13 cellular contexts compared by ENCODE assay signal in genomic region chr3:9135526-9135925, GRCh38.
DNase-seq lines count a peak whose midpoint lies in the region; ATAC-seq and TF ChIP-seq lines count a peak whose summit lies in the region.
"Had no signal": no experiment of that assay in that cellular context is flagged by ENCODE, and none has a peak within 500 bp of the region (broad histone marks: within the 10 kb centered on the region; RNA-seq: fewer than 3 reads in every experiment).

No MANE protein-coding gene starts in this region.

- no peak overlapping the region for H2AFZ ChIP-seq in neural cell (ENCODE audit: low read depth, low read length)

- H3K4me1 ChIP-seq in right cardiac atrium (ENCODE audit: control insufficient read depth, insufficient read depth, low read length) = peaks cover 2% of the 10 kb centered on the region
- peaks cover 4% of the 10 kb centered on the region for H3K4me1 ChIP-seq in upper lobe of right lung
- H3K4me1 ChIP-seq: prostate gland had no signal

- H3K36me3 Mint-ChIP-seq in glutamatergic neuron (ENCODE audit: unreplicated experiment) = peaks cover 5% of the 10 kb centered on the region

- H3K4me1 Mint-ChIP-seq in glutamatergic neuron (ENCODE audit: low read depth, unreplicated experiment) = peaks cover 28% of the 10 kb centered on the region

- H3K36me3 ChIP-seq in neural cell (ENCODE audit: insufficient read depth, low read length) (no peaks in the 10 kb centered on the region), upper lobe of right lung (no peaks in the 10 kb centered on the region)
- H3K36me3 ChIP-seq: prostate gland, suprapubic skin had no signal

- peaks cover 6% of the 10 kb centered on the region for H3K27me3 Mint-ChIP-seq in glutamatergic neuron (ENCODE audit: unreplicated experiment)

- peaks cover 8% of the 10 kb centered on the region for H3K9me3 Mint-ChIP-seq in glutamatergic neuron (ENCODE audit: unreplicated experiment)
- H3K9me3 Mint-ChIP-seq: activated T-cell treated with anti-CD3 and anti-CD28 coated beads, Interleukin-2, amount 50 U/mL, for 24 hours had no signal

- H4K20me1 ChIP-seq in neural cell (ENCODE audit: insufficient read depth) = peaks cover 4% of the 10 kb centered on the region

- H3K27me3 ChIP-seq in right cardiac atrium (ENCODE audit: control insufficient read depth, insufficient read depth) (no peaks in the 10 kb centered on the region), neural cell (ENCODE audit: insufficient read depth, low read depth, low read length) (no peaks in the 10 kb centered on the region), upper lobe of right lung (peaks cover 7% of the 10 kb centered on the region)
- H3K27me3 ChIP-seq: suprapubic skin had no signal

- peak overlapping the region; percentile 21 for H3K4me2 ChIP-seq in neural cell (ENCODE audit: low read length)

- TF ChIP-seq EP300 in neural cell (conservative IDR thresholded peaks at IDR 0.05; ENCODE audit: poor library complexity, severe bottlenecking) = no peak

- no peak overlapping the region for H3K9ac ChIP-seq in neural cell (ENCODE audit: low read length)

- H3K9me3 ChIP-seq in right cardiac atrium (ENCODE audit: control insufficient read depth, low read length) (no peaks in the 10 kb centered on the region), neural cell (ENCODE audit: low read length) (no peaks in the 10 kb centered on the region), upper lobe of right lung (no peaks in the 10 kb centered on the region)
- H3K9me3 ChIP-seq: prostate gland, suprapubic skin had no signal

- H3K4me3 Mint-ChIP-seq in glutamatergic neuron (ENCODE audit: unreplicated experiment) = peak overlapping the region; percentile 70
- H3K4me3 Mint-ChIP-seq: activated T-cell treated with anti-CD3 and anti-CD28 coated beads, Interleukin-2, amount 50 U/mL, for 24 hours had no signal

- H3K4me3 ChIP-seq in right cardiac atrium (ENCODE audit: low read length) = no peak overlapping the region
- H3K4me3 ChIP-seq in neural cell (ENCODE audit: low read length) = peak overlapping the region; percentile 62
- H3K4me3 ChIP-seq in upper lobe of right lung = peak overlapping the region; percentile 32
- H3K4me3 ChIP-seq: prostate gland had no signal

- ATAC-seq in Right ventricle myocardium superior (ENCODE audit: poor library complexity) (peak; percentile 18), right cardiac atrium (no peak), upper lobe of right lung (no peak), HG02885 (IDR thresholded peaks at IDR 0.05; ENCODE audit: poor library complexity, unreplicated experiment) (no peak)

- H3K27ac Mint-ChIP-seq in glutamatergic neuron (ENCODE audit: unreplicated experiment) = peak overlapping the region; percentile 34
- H3K27ac Mint-ChIP-seq: activated T-cell treated with anti-CD3 and anti-CD28 coated beads, Interleukin-2, amount 50 U/mL, for 24 hours had no signal

- DNase-seq in Right ventricle myocardium superior = no peak
- no peak for DNase-seq in right cardiac atrium
- DNase-seq in glutamatergic neuron = no peak
- DNase-seq in upper lobe of right lung = no peak
- DNase-seq in NCI-H1048 (lab: John Stamatoyannopoulos, UW) = no peak
- DNase-seq in stimulated activated CD4-positive, alpha-beta T cell treated with anti-CD3 and anti-CD28 coated beads, Interleukin-15, amount 100 ng/mL, for 24 hours = no peak
- DNase-seq: kidney glomerular epithelial cell, NCI-H2029 treated with DMSO at 0.1 percent for 48 hours had no signal

- no peak for TF ChIP-seq CTCF in glutamatergic neuron (IDR thresholded peaks at IDR 0.05; ENCODE audit: partially characterized antibody, unreplicated experiment)
- TF ChIP-seq CTCF in neural cell (IDR thresholded peaks at IDR 0.05; ENCODE audit: poor library complexity, severe bottlenecking) = no peak
- TF ChIP-seq CTCF in upper lobe of right lung (IDR thresholded peaks at IDR 0.05) = no peak

- H3F3A ChIP-seq in neural cell (ENCODE audit: insufficient read depth, low read length, poor library complexity, severe bottlenecking) = no peaks in the 10 kb centered on the region

- H3K79me2 ChIP-seq in neural cell (replicated peaks; ENCODE audit: insufficient read depth, low read length) = peaks cover 39% of the 10 kb centered on the region

- H3K9me2 ChIP-seq in neural cell (ENCODE audit: insufficient read depth, low read length) = no peaks in the 10 kb centered on the region

- no peak for TF ChIP-seq RAD21 in neural cell (conservative IDR thresholded peaks at IDR 0.05)

- intact Hi-C loops in Right ventricle myocardium superior (cut with DNase I) = no loop called here
- intact Hi-C loops in right cardiac atrium (cut with DNase I) = no loop called here
- intact Hi-C loops in upper lobe of right lung (cut with DNase I) = no loop called here

- 83% methylated on average over 6 of the region's 6 CpGs for WGBS in right cardiac atrium

- no peak overlapping the region for H3K27ac ChIP-seq in right cardiac atrium (ENCODE audit: low read length)
- H3K27ac ChIP-seq in neural cell (ENCODE audit: low read length) = no peak overlapping the region
- H3K27ac ChIP-seq in upper lobe of right lung = no peak overlapping the region
- H3K27ac ChIP-seq: prostate gland, suprapubic skin had no signal

TF ChIP-seq in neural cell, 6 proteins besides CTCF, POLR2A, EP300 and RAD21:
- TF ChIP-seq SMC3 (conservative IDR thresholded peaks at IDR 0.05; ENCODE audit: poor library complexity) (no peak), POLR2AphosphoS5 (IDR thresholded peaks at IDR 0.05) (no peak), EZH2 (IDR thresholded peaks at IDR 0.05; ENCODE audit: borderline replicate concordance, insufficient read depth, low read length, poor library complexity, severe bottlenecking) (no peak), TAF1 (IDR thresholded peaks at IDR 0.05; ENCODE audit: low read depth) (no peak), MXI1 (conservative IDR thresholded peaks at IDR 0.05; ENCODE audit: poor library complexity, severe bottlenecking) (no peak), REST (IDR thresholded peaks at IDR 0.05; ENCODE audit: borderline replicate concordance) (no peak)
